In genomic region chr5:131223751-131224386, GRCh38 we compare ENCODE assay signal across 18 cellular contexts. TPM values are rescaled to one million over a fixed set of nuclear protein-coding genes. Genes with fewer than 3 reads are reported as not detected.
DNase-seq lines count a peak whose midpoint lies in the region; ATAC-seq, FAIRE-seq and TF ChIP-seq lines count a peak whose summit lies in the region.
"Had no signal": no experiment of that assay in that cellular context is flagged by ENCODE, and none has a peak within 500 bp of the region (broad histone marks: within the 10 kb centered on the region; RNA-seq: fewer than 3 reads in every experiment).

No MANE protein-coding gene starts in this region.

- peak overlapping the region; percentile 60; the same call in 1 of the 2 replicates for H3K9ac ChIP-seq in GM12878 (ENCODE audit: control insufficient read depth, insufficient read depth, low read length)

- H3K4me2 ChIP-seq in GM12878 (ENCODE audit: control insufficient read depth, insufficient read depth): peak overlapping the region; percentile 92
- H3K4me2 ChIP-seq: PC-9 had no signal

- in situ Hi-C loops in GM12878 (cut with MboI) (no loop called here), transverse colon (cut with MboI; ENCODE audit: low pct_ligation_motif_present in 1 of 4, low pct_unique_long_range_greater_than_20kb in 1 of 4, low sequenced_read_pairs in 3 of 4) (no loop called here)

- no peak overlapping the region for H2AFZ ChIP-seq in GM12878 (ENCODE audit: control insufficient read depth, low read depth, low read length)
- H2AFZ ChIP-seq: PC-9 had no signal

- H3K4me1 ChIP-seq in GM12878 (ENCODE audit: control insufficient read depth, insufficient read depth, low read length) (peaks cover 27% of the 10 kb centered on the region), transverse colon (peaks cover 0 to 41% (median 19%) of the 10 kb centered on the region in 4 donors), SJCRH30 (no peaks in the 10 kb centered on the region)

- RAD21 ChIA-PET in GM12878 (lab: Charles Lee; ENCODE audit: unreplicated experiment): interaction anchor here (0.8 to 10.4 kb wide), 15 partner anchors 10 to 158 kb away, joined by 3 to 161 read pairs (median 8); partner anchors contain the start of genes CDC42SE2 and HINT1

- DNase-seq in GM12864 (ENCODE audit: low read depth): no peak
- DNase-seq in GM12878 (ENCODE audit: low read depth, low spot score): no peak
- no peak for DNase-seq in transverse colon
- no peak for DNase-seq in SJCRH30
- DNase-seq in activated T-cell treated with anti-CD3 and anti-CD28 coated beads, Interleukin-2, amount 50 U/mL, for 24 hours: no peak
- DNase-seq: ACHN, DMS79 treated with DMSO at 0.1 percent for 48 hours, H7, NCI-H1436, NCI-H1930, NCI-H345, NCI-H524 treated with DMSO at 0.1 percent for 48 hours, PC-9, T-helper 17 cell had no signal

- ATAC-seq in HG02973 (IDR thresholded peaks at IDR 0.05; ENCODE audit: unreplicated experiment) (peak; percentile 0), GM12878 (no peak), HG02852 (IDR thresholded peaks at IDR 0.05; ENCODE audit: unreplicated experiment) (no peak)

- WGBS in GM12878 (ENCODE audit: insufficient coverage, insufficient replicate concordance, low lambda C conversion rate, missing lambda C conversion rate): 46% methylated on average over 2 of the region's 2 CpGs
- 36 to 54% methylated on average over 2 of the region's 2 CpGs for WGBS in transverse colon (ENCODE audit: low coverage in 1 of 2), 2 donors

- CTCF ChIA-PET in GM12878 (lab: Yijun Ruan, JAX): interaction anchor here (0.8 to 8.7 kb wide), 11 partner anchors 10 to 192 kb away, joined by 3 to 65 read pairs (median 3); partner anchors contain the start of gene CDC42SE2

- no peaks in the 10 kb centered on the region for H3K36me3 Mint-ChIP-seq in activated T-cell treated with anti-CD3 and anti-CD28 coated beads, Interleukin-2, amount 50 U/mL, for 24 hours (ENCODE audit: low read depth)

- peaks cover 78% of the 10 kb centered on the region for H3K79me2 ChIP-seq in GM12878 (ENCODE audit: control insufficient read depth, insufficient read depth, low read length)

- POLR2A ChIA-PET in GM12878 (lab: Charles Lee): interaction anchor here (1.0 to 19.3 kb wide), 9 partner anchors 11 to 173 kb away, joined by 3 to 309 read pairs (median 7); partner anchors contain the start of gene CDC42SE2

- H3K27me3 ChIP-seq in GM12878 (replicated peaks in 1 of 2; ENCODE audit: control insufficient read depth in 2 of 2, insufficient read depth in 2 of 2, low read length in 1 of 2) (no peaks in the 10 kb centered on the region), transverse colon (no peaks in the 10 kb centered on the region), SJCRH30 (no peaks in the 10 kb centered on the region)
- H3K27me3 ChIP-seq: SJSA1 had no signal

- no peaks in the 10 kb centered on the region for H3K27me3 Mint-ChIP-seq in activated T-cell treated with anti-CD3 and anti-CD28 coated beads, Interleukin-2, amount 50 U/mL, for 24 hours
- H3K27me3 Mint-ChIP-seq: T-helper 17 cell had no signal

- TF ChIP-seq EP300 in GM12878 (IDR thresholded peaks at IDR 0.05; ENCODE audit: borderline replicate concordance in 1 of 2, control insufficient read depth in 1 of 2, low read depth in 2 of 2, low read length in 2 of 2) (no peak), transverse colon (IDR thresholded peaks at IDR 0.05; ENCODE audit: low read depth) (no peak)

- SMC1A ChIA-PET in GM12878 (lab: Charles Lee; ENCODE audit: uncharacterized antibody, unreplicated experiment): interaction anchor here (0.6 to 26.7 kb wide), 13 partner anchors 9 to 598 kb away, joined by 3 to 1218 read pairs (median 6); partner anchors contain the start of genes CDC42SE2 and HINT1

- H3K4me3 ChIP-seq in GM12864 (ENCODE audit: low read depth, low read length) (peak overlapping the region; percentile 60), GM12878 (peak overlapping the region; percentile 64), transverse colon (no peak overlapping the region), SJCRH30 (no peak overlapping the region)
- H3K4me3 ChIP-seq: PC-9, SJSA1 had no signal

- H3K27ac Mint-ChIP-seq in activated T-cell treated with anti-CD3 and anti-CD28 coated beads, Interleukin-2, amount 50 U/mL, for 24 hours: no peak overlapping the region
- H3K27ac Mint-ChIP-seq: T-helper 17 cell had no signal

- TSS peak; percentile 88 for BruUV-seq in GM12878 (replicated peaks; lab: Mats Ljungman, UMichigan)

- peaks cover 17% of the 10 kb centered on the region for H3K4me1 Mint-ChIP-seq in activated T-cell treated with anti-CD3 and anti-CD28 coated beads, Interleukin-2, amount 50 U/mL, for 24 hours (ENCODE audit: low read depth)

- no peak overlapping the region for H3K4me3 Mint-ChIP-seq in activated T-cell treated with anti-CD3 and anti-CD28 coated beads, Interleukin-2, amount 50 U/mL, for 24 hours
- H3K4me3 Mint-ChIP-seq: T-helper 17 cell had no signal

- H3K27ac ChIP-seq in GM12878 (ENCODE audit: control insufficient read depth, insufficient read depth) (peak overlapping the region; percentile 78), transverse colon (peak overlapping the region; percentile 76 to 87 (median 83)), SJCRH30 (no peak overlapping the region)
- H3K27ac ChIP-seq: PC-9, SJSA1 had no signal

- TF ChIP-seq POLR2A in GM12878 (IDR thresholded peaks at IDR 0.05; ENCODE audit: low read depth, low read length): no peak
- TF ChIP-seq POLR2A in transverse colon (IDR thresholded peaks at IDR 0.05): no peak

- no peaks in the 10 kb centered on the region; a peak in 1 of 4 replicates for H3K36me3 ChIP-seq in GM12878 (ENCODE audit: control insufficient read depth in 2 of 2, insufficient read depth in 2 of 2, low read length in 1 of 2)
- no peaks in the 10 kb centered on the region for H3K36me3 ChIP-seq in transverse colon
- H3K36me3 ChIP-seq in SJCRH30: no peaks in the 10 kb centered on the region
- H3K36me3 ChIP-seq: SJSA1 had no signal

- H3K9me3 Mint-ChIP-seq in activated T-cell treated with anti-CD3 and anti-CD28 coated beads, Interleukin-2, amount 50 U/mL, for 24 hours: no peaks in the 10 kb centered on the region

- H4K20me1 ChIP-seq in GM12878 (ENCODE audit: control insufficient read depth, insufficient read depth): no peaks in the 10 kb centered on the region

- no peak for TF ChIP-seq RAD21 in GM12878 (IDR thresholded peaks at IDR 0.05; ENCODE audit: insufficient read depth, low read depth, low read length)

- intact Hi-C loops in GM12878 (cut with micrococcal nuclease; ENCODE audit: unreplicated experiment) (loop anchor here (1.0 to 2.0 kb wide), 5 partner anchors 14 to 193 kb away; no protein-coding TSS in a partner anchor), transverse colon (cut with DNase I; ENCODE audit: low total_unique reads) (no loop called here)

- FAIRE-seq in GM12878 (lab: Jason Lieb, UNC): no peak
- FAIRE-seq: G401.6 had no signal

- H3K9me3 ChIP-seq in GM12878 (replicated peaks; ENCODE audit: control insufficient read depth, insufficient read depth, low read length) (no peaks in the 10 kb centered on the region), transverse colon (no peaks in the 10 kb centered on the region), SJCRH30 (replicated peaks) (no peaks in the 10 kb centered on the region)
- H3K9me3 ChIP-seq: SJSA1 had no signal

- no peak for TF ChIP-seq CTCF in GM12864 (IDR thresholded peaks at IDR 0.05; ENCODE audit: low read depth, low read length, missing control alignments)
- TF ChIP-seq CTCF in GM12878 (IDR thresholded peaks at IDR 0.05 in 2 of 3, conservative IDR thresholded peaks at IDR 0.05 in 1 of 3; ENCODE audit: control insufficient read depth in 2 of 3, extremely low read depth in 1 of 3, insufficient read depth in 1 of 3, low read depth in 3 of 3, low read length in 3 of 3): no peak
- no peak for TF ChIP-seq CTCF in transverse colon (IDR thresholded peaks at IDR 0.05)

RNA-seq across cellular contexts. Expression of gene CDC42SE2, which starts 40.0 kb away (rescaled TPM):
- total RNA-seq in GM12878 (2013; cell fraction: nucleolus; rRNA removed): 137 and 144 TPM in 2 replicates
- total RNA-seq in GM12878 (2014; rRNA removed) (81.7 and 101 TPM in 2 replicates), GM12878 (2014; rRNA removed; fragmentation: Illumina TruSeq; extraction: Trizol) (90.7 and 91.1 TPM in 2 replicates), GM12878 (2021) (75.6 and 76.0 TPM in 2 replicates), transverse colon (100 to 1,000 TPM in 2 of 4 donors, 10 to 100 TPM in 2; 71.8 to 118 (median 91.8) TPM)
- 54.3 TPM for polyA plus RNA-seq in GM12878 (2011; ENCODE audit: low read depth)
- polyA plus RNA-seq in GM12878 (2011; rRNA removed) (148 and 215 TPM in 2 replicates), GM12878 (2014; fragmentation: Illumina TruSeq; extraction: Trizol) (75.2 and 106 TPM in 2 replicates), GM12878 (2014; fragmentation: Nextera tagmentation; extraction: Ambion mirVana) (10 to 100 TPM; 57.0 to 78.8 TPM), GM12878 (2014; rRNA removed) (57.2 and 62.0 TPM in 2 replicates), GM12878 (2016; fragmentation: Nextera tagmentation; extraction: Ambion mirVana) (100 to 1,000 TPM; 113 to 116 TPM)
- 43.4 and 63.0 TPM in 2 replicates for polyA plus RNA-seq in GM12878 (2011; cell fraction: cytosol; rRNA removed)
- polyA plus RNA-seq in GM12878 (2011; cell fraction: nucleus; rRNA removed): 39.5 and 43.8 TPM in 2 replicates
- polyA plus RNA-seq in GM12878 (2012): 80.9 and 89.2 TPM in 2 replicates
- polyA minus RNA-seq in GM12878 (2011; rRNA and poly(A)+ RNA removed): 107 and 140 TPM in 2 replicates
- polyA minus RNA-seq in GM12878 (2011; cell fraction: cytosol; rRNA and poly(A)+ RNA removed): 46.4 and 47.3 TPM in 2 replicates
- 30.0 and 58.6 TPM in 2 replicates for polyA minus RNA-seq in GM12878 (2011; cell fraction: nucleus; rRNA and poly(A)+ RNA removed)
- 31.3 and 33.7 TPM in 2 replicates for total RNA-seq in SJCRH30 (2014; rRNA removed; shearing (Covaris generic))

RNA-seq across cellular contexts. Expression of gene LYRM7, which starts 53.1 kb away (rescaled TPM):
- total RNA-seq in GM12878 (2013; cell fraction: nucleolus; rRNA removed): 15.3 and 23.4 TPM in 2 replicates
- total RNA-seq in GM12878 (2014; rRNA removed): 15.1 and 19.6 TPM in 2 replicates
- 17.6 and 21.7 TPM in 2 replicates for total RNA-seq in GM12878 (2014; rRNA removed; fragmentation: Illumina TruSeq; extraction: Trizol)
- 13.7 and 13.9 TPM in 2 replicates for total RNA-seq in GM12878 (2021)
- polyA plus RNA-seq in GM12878 (2011; ENCODE audit: low read depth): 2.7 TPM
- polyA plus RNA-seq in GM12878 (2011; rRNA removed): 9.2 and 21.4 TPM in 2 replicates
- polyA plus RNA-seq in GM12878 (2011; cell fraction: cytosol; rRNA removed): 3.6 and 3.7 TPM in 2 replicates
- 1.4 and 1.5 TPM in 2 replicates for polyA plus RNA-seq in GM12878 (2011; cell fraction: nucleus; rRNA removed)
- 7.1 and 8.1 TPM in 2 replicates for polyA plus RNA-seq in GM12878 (2012)
- polyA plus RNA-seq in GM12878 (2014; fragmentation: Illumina TruSeq; extraction: Trizol): 17.9 and 21.8 TPM in 2 replicates
- 10 to 100 TPM; 25.8 to 45.7 TPM for polyA plus RNA-seq in GM12878 (2014; fragmentation: Nextera tagmentation; extraction: Ambion mirVana)
- 8.6 and 18.7 TPM in 2 replicates for polyA plus RNA-seq in GM12878 (2014; rRNA removed)
- 10 to 100 TPM; 61.0 to 68.8 TPM for polyA plus RNA-seq in GM12878 (2016; fragmentation: Nextera tagmentation; extraction: Ambion mirVana)
- 2.2 and 2.3 TPM in 2 replicates for polyA minus RNA-seq in GM12878 (2011; rRNA and poly(A)+ RNA removed)
- 1.7 and 2.4 TPM in 2 replicates for polyA minus RNA-seq in GM12878 (2011; cell fraction: cytosol; rRNA and poly(A)+ RNA removed)
- polyA minus RNA-seq in GM12878 (2011; cell fraction: nucleus; rRNA and poly(A)+ RNA removed): 0.85 and 1.2 TPM in 2 replicates
- total RNA-seq in transverse colon: 10 to 100 TPM in 3 of 4 donors, 1 to 10 TPM in 1; 2.0 to 14.6 (median 12.3) TPM
- 21.1 and 21.8 TPM in 2 replicates for total RNA-seq in SJCRH30 (2014; rRNA removed; shearing (Covaris generic))

RNA-seq across cellular contexts. Expression of gene HINT1, which starts 58.8 kb away (rescaled TPM):
- total RNA-seq in GM12878 (2013; cell fraction: nucleolus; rRNA removed): 90.7 and 94.5 TPM in 2 replicates
- total RNA-seq in GM12878 (2014; rRNA removed) (352 and 366 TPM in 2 replicates), GM12878 (2014; rRNA removed; fragmentation: Illumina TruSeq; extraction: Trizol) (347 and 351 TPM in 2 replicates), GM12878 (2021) (248 and 253 TPM in 2 replicates), transverse colon (100 to 1,000 TPM; 252 to 668 (median 349) TPM)
- polyA plus RNA-seq in GM12878 (2011; ENCODE audit: low read depth): 524 TPM
- polyA plus RNA-seq in GM12878 (2011; rRNA removed) (997 and 1,373 TPM in 2 replicates), GM12878 (2014; fragmentation: Illumina TruSeq; extraction: Trizol) (260 TPM in 2 replicates), GM12878 (2014; fragmentation: Nextera tagmentation; extraction: Ambion mirVana) (100 to 1,000 TPM; 844 to 901 TPM), GM12878 (2014; rRNA removed) (438 and 478 TPM in 2 replicates), GM12878 (2016; fragmentation: Nextera tagmentation; extraction: Ambion mirVana) (100 to 1,000 TPM; 687 to 705 TPM)
- 438 and 451 TPM in 2 replicates for polyA plus RNA-seq in GM12878 (2011; cell fraction: cytosol; rRNA removed)
- polyA plus RNA-seq in GM12878 (2011; cell fraction: nucleus; rRNA removed): 337 and 368 TPM in 2 replicates
- polyA plus RNA-seq in GM12878 (2012): 400 and 478 TPM in 2 replicates
- 124 and 166 TPM in 2 replicates for polyA minus RNA-seq in GM12878 (2011; rRNA and poly(A)+ RNA removed)
- polyA minus RNA-seq in GM12878 (2011; cell fraction: cytosol; rRNA and poly(A)+ RNA removed): 75.7 and 78.3 TPM in 2 replicates
- polyA minus RNA-seq in GM12878 (2011; cell fraction: nucleus; rRNA and poly(A)+ RNA removed): 54.9 and 72.1 TPM in 2 replicates
- total RNA-seq in SJCRH30 (2014; rRNA removed; shearing (Covaris generic)): 348 and 350 TPM in 2 replicates

Comparison
In these comparisons a context has a peak if more than half of its experiments do, and no peak if none do; other contexts are left out.
1. H3K4me3 ChIP-seq: peak in GM12864 (single experiment) and GM12878 (single experiment); none in transverse colon (0 of 4) and SJCRH30 (single experiment).